In genomic region chr6:25038992-25039391, GRCh38 we compare ENCODE assay signal across 20 cellular contexts.
DNase-seq lines count a peak whose midpoint lies in the region; ATAC-seq, FAIRE-seq and TF ChIP-seq lines count a peak whose summit lies in the region.
"Had no signal": no experiment of that assay in that cellular context is flagged by ENCODE, and none has a peak within 500 bp of the region (broad histone marks: within the 10 kb centered on the region; RNA-seq: fewer than 3 reads in every experiment).

No MANE protein-coding gene starts in this region.

- H3K9me3 ChIP-seq in BLaER1 (no peaks in the 10 kb centered on the region), OCI-LY7 (ENCODE audit: low read length) (peaks cover 9% of the 10 kb centered on the region; the same call in 1 of the 2 replicates), GM12878 (replicated peaks; ENCODE audit: control insufficient read depth, insufficient read depth, low read length) (no peaks in the 10 kb centered on the region; the same call in 2 of the 3 replicates), breast epithelium (no peaks in the 10 kb centered on the region)

- peak overlapping the region; percentile 80 for H3K4me2 ChIP-seq in BLaER1
- H3K4me2 ChIP-seq in OCI-LY7 (ENCODE audit: low read length), result peak overlapping the region; percentile 76
- H3K4me2 ChIP-seq in GM12878 (ENCODE audit: control insufficient read depth, insufficient read depth), result peak overlapping the region; percentile 4; the same call in 1 of the 2 replicates

- no peaks in the 10 kb centered on the region for H4K20me1 ChIP-seq in BLaER1
- no peaks in the 10 kb centered on the region for H4K20me1 ChIP-seq in OCI-LY7 (ENCODE audit: insufficient read depth, low read length)
- H4K20me1 ChIP-seq in GM12878 (ENCODE audit: control insufficient read depth, insufficient read depth), result no peaks in the 10 kb centered on the region

- TF ChIP-seq CTCF in OCI-LY7 (conservative IDR thresholded peaks at IDR 0.05; ENCODE audit: low read length) (no peak), GM12878 (IDR thresholded peaks at IDR 0.05 in 2 of 3, conservative IDR thresholded peaks at IDR 0.05 in 1 of 3; ENCODE audit: control insufficient read depth in 2 of 3, extremely low read depth in 1 of 3, insufficient read depth in 1 of 3, low read depth in 3 of 3, low read length in 3 of 3) (no peak), breast epithelium (IDR thresholded peaks at IDR 0.05) (no peak)

- BruUV-seq in OCI-LY7 (replicated peaks; lab: Mats Ljungman, UMichigan) (no TSS peak), GM12878 (replicated peaks; lab: Mats Ljungman, UMichigan) (no TSS peak)

- TF ChIP-seq POLR2A in GM12878 (IDR thresholded peaks at IDR 0.05; ENCODE audit: low read depth, low read length), result no peak
- no peak for TF ChIP-seq POLR2A in breast epithelium (IDR thresholded peaks at IDR 0.05)

- H3K27me3 ChIP-seq in BLaER1 (no peaks in the 10 kb centered on the region), GM12878 (replicated peaks in 1 of 2; ENCODE audit: control insufficient read depth in 2 of 2, insufficient read depth in 2 of 2, low read length in 1 of 2) (no peaks in the 10 kb centered on the region), breast epithelium (no peaks in the 10 kb centered on the region)
- H3K27me3 ChIP-seq: ascending aorta had no signal

- intact Hi-C loops in OCI-LY7 (cut with micrococcal nuclease; ENCODE audit: unreplicated experiment), result no loop called here
- intact Hi-C loops in GM12878 (cut with micrococcal nuclease; ENCODE audit: unreplicated experiment), result no loop called here
- intact Hi-C loops in breast epithelium (cut with DNase I; ENCODE audit: low total_unique reads), result no loop called here

- RAD21 ChIA-PET in GM12878 (lab: Charles Lee; ENCODE audit: unreplicated experiment), result interaction anchor here (1.0 to 7.0 kb wide), 7 partner anchors 8 to 263 kb away, joined by 4 to 61 read pairs (median 16); no protein-coding TSS in a partner anchor

- H3K4me3 ChIP-seq in BLaER1, result peak overlapping the region; percentile 29; the same call in 1 of the 2 replicates
- peak overlapping the region; percentile 68 for H3K4me3 ChIP-seq in OCI-LY7 (ENCODE audit: low read depth, low read length, poor library complexity, severe bottlenecking)
- H3K4me3 ChIP-seq in GM12878, result 0 out of 2 replicates have a peak overlapping the region, but pooled peaks have one; percentile 7
- H3K4me3 ChIP-seq in breast epithelium, result no peak overlapping the region
- H3K4me3 ChIP-seq: ascending aorta, K562, SK-N-MC had no signal

- no peaks in the 10 kb centered on the region for H3K9me2 ChIP-seq in OCI-LY7 (ENCODE audit: insufficient read depth, low read length)

- FAIRE-seq in GM12878 (lab: Jason Lieb, UNC), result no peak
- FAIRE-seq: K562, keratinocyte, urothelium cell line had no signal

- SMC1A ChIA-PET in GM12878 (lab: Charles Lee; ENCODE audit: uncharacterized antibody, unreplicated experiment), result interaction anchor here (0.7 to 14.2 kb wide), 9 partner anchors 10 to 90 kb away, joined by 3 to 304 read pairs (median 4); no protein-coding TSS in a partner anchor

- H3K27ac ChIP-seq in BLaER1 (peak overlapping the region; percentile 4; the same call in 1 of the 2 replicates), OCI-LY7 (ENCODE audit: low read depth, low read length, poor library complexity, severe bottlenecking) (peak overlapping the region; percentile 48), GM12878 (ENCODE audit: control insufficient read depth, insufficient read depth) (no peak overlapping the region), breast epithelium (no peak overlapping the region)
- H3K27ac ChIP-seq: ascending aorta, SK-N-MC, WERI-Rb-1 had no signal

- H2AFZ ChIP-seq in OCI-LY7 (ENCODE audit: low read length) (peak overlapping the region; percentile 27; the same call in 1 of the 2 replicates), GM12878 (ENCODE audit: control insufficient read depth, low read depth, low read length) (peak overlapping the region; percentile 48; the same call in 1 of the 2 replicates)

- H3K79me2 ChIP-seq in OCI-LY7 (ENCODE audit: insufficient read depth, low read depth, low read length) (peaks cover 35% of the 10 kb centered on the region; the same call in 1 of the 2 replicates), GM12878 (ENCODE audit: control insufficient read depth, insufficient read depth, low read length) (peaks cover 4% of the 10 kb centered on the region)

- peak; percentile 32 for DNase-seq in DMS79 (lab: John Stamatoyannopoulos, UW)
- DNase-seq in OCI-LY7 (ENCODE audit: low spot score), result peak; percentile 69
- no peak for DNase-seq in GM12878 (ENCODE audit: low read depth, low spot score)
- no peak for DNase-seq in breast epithelium (ENCODE audit: low spot score in 2 of 2)
- DNase-seq in medulla oblongata (ENCODE audit: extremely low spot score), result no peak
- DNase-seq: cortex of kidney; glutamatergic neuron; H7; NCI-H1417 treated with DMSO at 0.1 percent for 48 hours; NCI-H446; stimulated activated naive B cell treated with anti-CD40 and anti-IgM and Interleukin-4, amounts not matched to agents 10 μg/mL and 1 μg/mL and 100 μg/mL, for 72 hours; WERI-Rb-1 had no signal

- H3K36me3 ChIP-seq in BLaER1 (no peaks in the 10 kb centered on the region), OCI-LY7 (ENCODE audit: insufficient read depth, low read length) (peaks cover 8% of the 10 kb centered on the region), GM12878 (ENCODE audit: control insufficient read depth in 2 of 2, insufficient read depth in 2 of 2, low read length in 1 of 2) (no peaks in the 10 kb centered on the region), breast epithelium (no peaks in the 10 kb centered on the region)
- H3K36me3 ChIP-seq: ascending aorta, WERI-Rb-1 had no signal

- ATAC-seq in GM12878, result no peak
- ATAC-seq in GM21723 (IDR thresholded peaks at IDR 0.05; ENCODE audit: unreplicated experiment), result no peak
- ATAC-seq in HG03175 (IDR thresholded peaks at IDR 0.05; ENCODE audit: unreplicated experiment), result no peak
- ATAC-seq: K562; stimulated activated naive B cell treated with anti-CD40 and anti-IgM and Interleukin-4, amounts not matched to agents 10 μg/mL and 1 μg/mL and 100 μg/mL, for 72 hours had no signal

- in situ Hi-C loops in GM12878 (cut with MboI), result no loop called here

- 18% methylated on average over 6 of the region's 6 CpGs for WGBS in GM12878 (ENCODE audit: insufficient coverage, insufficient replicate concordance, low lambda C conversion rate, missing lambda C conversion rate)

- no peak for TF ChIP-seq EP300 in GM12878 (IDR thresholded peaks at IDR 0.05; ENCODE audit: borderline replicate concordance in 1 of 2, control insufficient read depth in 1 of 2, low read depth in 2 of 2, low read length in 2 of 2)

- POLR2A ChIA-PET in OCI-LY7 (lab: Charles Lee) (interaction anchor here (1.0 to 3.3 kb wide), 3 partner anchors 10 to 51 kb away, joined by 4 to 11 read pairs (median 5); no protein-coding TSS in a partner anchor), GM12878 (lab: Charles Lee) (interaction anchor here (0.8 to 7.7 kb wide), 5 partner anchors 10 to 21 kb away, joined by 4 to 69 read pairs (median 5); no protein-coding TSS in a partner anchor)

- CTCF ChIA-PET in OCI-LY7 (lab: Charles Lee; ENCODE audit: unreplicated experiment), result no interaction called here
- CTCF ChIA-PET in GM12878 (lab: Yijun Ruan, JAX), result interaction anchor here (1.0 to 7.7 kb wide), 7 partner anchors 12 to 105 kb away, joined by 3 to 86 read pairs (median 8); no protein-coding TSS in a partner anchor

- no peak for TF ChIP-seq RAD21 in GM12878 (IDR thresholded peaks at IDR 0.05; ENCODE audit: insufficient read depth, low read depth, low read length)

- H3K9ac ChIP-seq in BLaER1, result 0 out of 2 replicates have a peak overlapping the region, but pooled peaks have one; percentile 11
- no peak overlapping the region for H3K9ac ChIP-seq in GM12878 (ENCODE audit: control insufficient read depth, insufficient read depth, low read length)

- H3K4me1 ChIP-seq in BLaER1 (peaks cover 88% of the 10 kb centered on the region), OCI-LY7 (ENCODE audit: insufficient read depth, low read length, poor library complexity, severe bottlenecking) (peaks cover 88% of the 10 kb centered on the region), GM12878 (ENCODE audit: control insufficient read depth, insufficient read depth, low read length) (peaks cover 40% of the 10 kb centered on the region), breast epithelium (no peaks in the 10 kb centered on the region)
- H3K4me1 ChIP-seq: ascending aorta had no signal

TF ChIP-seq in GM12878, 131 proteins besides CTCF, POLR2A, EP300 and RAD21 (continues in another document):
- TF ChIP-seq MLLT1 (IDR thresholded peaks at IDR 0.05), result no peak
- no peak for TF ChIP-seq EED (IDR thresholded peaks at IDR 0.05; ENCODE audit: low read depth)
- TF ChIP-seq RAD51 (IDR thresholded peaks at IDR 0.05), result no peak
- no peak for TF ChIP-seq POLR2AphosphoS5 (IDR thresholded peaks at IDR 0.05; ENCODE audit: low read length)
- TF ChIP-seq CHD2 (IDR thresholded peaks at IDR 0.05; ENCODE audit: borderline replicate concordance, low read depth, low read length), result no peak
- TF ChIP-seq HSF1 (IDR thresholded peaks at IDR 0.05; ENCODE audit: low read depth, low read length), result no peak
- TF ChIP-seq KAT2A (conservative IDR thresholded peaks at IDR 0.05; ENCODE audit: control insufficient read depth, low read depth, low read length), result no peak
- no peak for TF ChIP-seq TARDBP (IDR thresholded peaks at IDR 0.05; ENCODE audit: borderline replicate concordance)
- TF ChIP-seq KDM1A (IDR thresholded peaks at IDR 0.05; ENCODE audit: borderline replicate concordance), result no peak

Comparison
In these comparisons a context has a peak if more than half of its experiments do, and no peak if none do; other contexts are left out.
1. H3K27ac ChIP-seq: peak in BLaER1 (single experiment) and OCI-LY7 (single experiment); none in GM12878 (single experiment) and breast epithelium (0 of 2).
2. H3K4me2 ChIP-seq: peak in every context shown above with its lines; median percentile 80 in BLaER1; 76 in OCI-LY7; 4 in GM12878.
3. H3K4me3 ChIP-seq: peak in BLaER1 (single experiment), OCI-LY7 (single experiment) and GM12878 (single experiment); none in breast epithelium (0 of 3).
4. DNase-seq: peak in DMS79 (single experiment) and OCI-LY7 (single experiment); none in GM12878 (single experiment), breast epithelium (0 of 2) and medulla oblongata (single experiment).